Comparison of ENCODE assay signal across 9 cellular contexts in genomic region chr7:157299613-157300405, GRCh38. TPM values are rescaled to one million over a fixed set of nuclear protein-coding genes. Genes with fewer than 3 reads are reported as not detected.
A peak's percentile ranks its signal among the peaks of the same experiment; 100 is the strongest.
DNase-seq lines count a peak whose midpoint lies in the region; TF ChIP-seq lines count a peak whose summit lies in the region.
"Had no signal": no experiment of that assay in that cellular context is flagged by ENCODE, and none has a peak within 500 bp of the region (broad histone marks: within the 10 kb centered on the region; RNA-seq: fewer than 3 reads in every experiment).

No MANE protein-coding gene starts in this region.

- H3K4me3 Mint-ChIP-seq in activated T-helper 1 cell treated with anti-CD3 and anti-CD28 coated beads, Interleukin-12 subunit alpha, Interleukin-12 subunit beta, Interleukin-2, Interleukin-4 antibody, amounts not matched to agents 30 ng/mL and 10 ng/mL and 1 ng/mL, durations not matched to agents 14 hours and 24 hours and 36 hours, result no peak overlapping the region

- TF ChIP-seq CTCF in colonic mucosa (IDR thresholded peaks at IDR 0.05), result no peak

- H3K27me3 Mint-ChIP-seq in activated T-helper 1 cell treated with anti-CD3 and anti-CD28 coated beads, Interleukin-12 subunit alpha, Interleukin-12 subunit beta, Interleukin-2, Interleukin-4 antibody, amounts not matched to agents 30 ng/mL and 10 ng/mL and 1 ng/mL, durations not matched to agents 14 hours and 24 hours and 36 hours (ENCODE audit: insufficient read depth), result no peaks in the 10 kb centered on the region

- no peaks in the 10 kb centered on the region for H3K9me3 Mint-ChIP-seq in activated T-helper 1 cell treated with anti-CD3 and anti-CD28 coated beads, Interleukin-12 subunit alpha, Interleukin-12 subunit beta, Interleukin-2, Interleukin-4 antibody, amounts not matched to agents 30 ng/mL and 10 ng/mL and 1 ng/mL, durations not matched to agents 14 hours and 24 hours and 36 hours

- no peaks in the 10 kb centered on the region for H3K36me3 Mint-ChIP-seq in activated T-helper 1 cell treated with anti-CD3 and anti-CD28 coated beads, Interleukin-12 subunit alpha, Interleukin-12 subunit beta, Interleukin-2, Interleukin-4 antibody, amounts not matched to agents 30 ng/mL and 10 ng/mL and 1 ng/mL, durations not matched to agents 14 hours and 24 hours and 36 hours (ENCODE audit: low read depth)
- H3K36me3 Mint-ChIP-seq: brain had no signal

- no peak overlapping the region for H3K9ac ChIP-seq in colonic mucosa (ENCODE audit: low read depth in 2 of 2, low read length in 2 of 2)

- H3K4me1 ChIP-seq in colonic mucosa, result no peaks in the 10 kb centered on the region

- DNase-seq in CD1c-positive myeloid dendritic cell (ENCODE audit: extremely low spot score) (peak; percentile 78), M059J (ENCODE audit: low read depth) (peak; percentile 51), iPS-NIHi7 (ENCODE audit: extremely low spot score) (peak; percentile 20), NCI-H2107 (lab: John Stamatoyannopoulos, UW) (no peak), colonic mucosa (no peak), UCSD-AML1 (lab: John Stamatoyannopoulos, UW; ENCODE audit: unreplicated experiment) (no peak), RKO (ENCODE audit: low spot score) (no peak)
- DNase-seq in activated T-helper 1 cell treated with anti-CD3 and anti-CD28 coated beads, Interleukin-12 subunit alpha, Interleukin-12 subunit beta, Interleukin-2, Interleukin-4 antibody, amounts not matched to agents 30 ng/mL and 10 ng/mL and 1 ng/mL, durations not matched to agents 14 hours and 24 hours and 36 hours (ENCODE audit: low spot score), result no peak

- H3K27ac ChIP-seq in colonic mucosa, result no peak overlapping the region

- intact Hi-C loops in activated T-helper 1 cell treated with anti-CD3 and anti-CD28 coated beads, Interleukin-12 subunit alpha, Interleukin-12 subunit beta, Interleukin-2, Interleukin-4 antibody, amounts not matched to agents 30 ng/mL and 10 ng/mL and 1 ng/mL, durations not matched to agents 14 hours and 24 hours and 36 hours (cut with micrococcal nuclease), result no loop called here
- intact Hi-C loops in colonic mucosa (cut with DNase I), result no loop called here

- H3K27ac Mint-ChIP-seq in activated T-helper 1 cell treated with anti-CD3 and anti-CD28 coated beads, Interleukin-12 subunit alpha, Interleukin-12 subunit beta, Interleukin-2, Interleukin-4 antibody, amounts not matched to agents 30 ng/mL and 10 ng/mL and 1 ng/mL, durations not matched to agents 14 hours and 24 hours and 36 hours, result peak overlapping the region; percentile 24

- H3K36me3 ChIP-seq in colonic mucosa, result no peaks in the 10 kb centered on the region

- no peaks in the 10 kb centered on the region for H3K9me3 ChIP-seq in colonic mucosa

- no peaks in the 10 kb centered on the region for H3K27me3 ChIP-seq in colonic mucosa

- H3K4me3 ChIP-seq in colonic mucosa, result no peak overlapping the region

- peaks cover 38% of the 10 kb centered on the region for H3K4me1 Mint-ChIP-seq in activated T-helper 1 cell treated with anti-CD3 and anti-CD28 coated beads, Interleukin-12 subunit alpha, Interleukin-12 subunit beta, Interleukin-2, Interleukin-4 antibody, amounts not matched to agents 30 ng/mL and 10 ng/mL and 1 ng/mL, durations not matched to agents 14 hours and 24 hours and 36 hours (ENCODE audit: low read depth)
- H3K4me1 Mint-ChIP-seq: brain had no signal

RNA-seq across cellular contexts. Expression of gene DNAJB6, which starts 37.0 kb away (rescaled TPM):
- total RNA-seq in M059J (2014; rRNA removed; shearing (Covaris generic)), result 118 and 164 TPM in 2 replicates
- total RNA-seq in activated T-helper 1 cell treated with anti-CD3 and anti-CD28 coated beads, Interleukin-12 subunit alpha, Interleukin-12 subunit beta, Interleukin-2, Interleukin-4 antibody, amounts not matched to agents 30 ng/mL and 10 ng/mL and 1 ng/mL, durations not matched to agents 14 hours and 24 hours and 36 hours, result 127 and 137 TPM in 2 replicates
- 10 to 100 TPM; 78.0 to 81.8 TPM for total RNA-seq in colonic mucosa

Comparison
In these comparisons a context has a peak if more than half of its experiments do, and no peak if none do; other contexts are left out.
1. DNase-seq: peak in CD1c-positive myeloid dendritic cell (single experiment), M059J (single experiment) and iPS-NIHi7 (single experiment); none in activated T-helper 1 cell treated with anti-CD3 and anti-CD28 coated beads, Interleukin-12 subunit alpha, Interleukin-12 subunit beta, Interleukin-2, Interleukin-4 antibody, amounts not matched to agents 30 ng/mL and 10 ng/mL and 1 ng/mL, durations not matched to agents 14 hours and 24 hours and 36 hours (single experiment), NCI-H2107 (single experiment), colonic mucosa (single experiment), UCSD-AML1 (single experiment) and RKO (single experiment).